ENCODE assay signal across 1 cellular context in the genomic region with DNA sequence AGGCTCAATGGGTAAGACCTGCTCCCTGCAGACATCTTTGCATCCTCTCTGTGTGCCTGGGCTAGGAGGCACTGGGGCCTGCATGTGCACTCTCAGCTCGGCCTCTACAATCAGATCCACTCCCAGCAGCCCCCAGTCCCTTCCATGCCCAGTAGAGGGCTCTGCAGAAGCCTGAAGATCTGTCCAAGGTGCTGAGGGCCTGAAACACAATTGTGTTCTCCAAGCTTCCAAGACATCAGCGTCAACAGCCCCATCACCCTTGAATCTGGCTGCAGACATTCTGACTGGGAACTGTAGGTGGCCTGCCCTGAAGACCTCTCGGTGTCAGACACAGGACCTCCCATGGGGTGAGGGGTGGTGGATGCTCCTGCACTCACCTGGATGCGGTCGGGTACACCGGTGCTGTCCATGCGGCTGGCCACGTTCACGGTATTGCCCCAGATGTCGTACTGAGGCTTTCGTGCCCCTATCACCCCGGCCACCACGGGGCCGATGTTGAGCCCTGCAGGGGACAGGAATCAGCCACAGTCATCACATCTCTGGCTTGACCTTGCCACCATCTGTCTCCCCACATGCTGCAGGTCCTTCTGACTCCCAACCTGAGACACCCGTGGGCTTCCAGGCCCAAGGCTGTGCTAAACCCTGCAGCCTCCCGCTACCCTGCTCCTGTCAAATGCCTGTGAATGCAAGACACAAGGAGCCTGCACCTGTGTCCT.
TF ChIP-seq lines count a peak whose summit lies in the region.

No MANE protein-coding gene starts in this region.

TF ChIP-seq in A549, 52 proteins besides CTCF, POLR2A, EP300 and RAD21 (continued from another document):
- TF ChIP-seq HEYL (CRISPR knock-in tag; IDR thresholded peaks at IDR 0.05) = no peak
- TF ChIP-seq NPAS2 (CRISPR knock-in tag; IDR thresholded peaks at IDR 0.05; ENCODE audit: borderline replicate concordance) = no peak
- TF ChIP-seq EHMT2 (IDR thresholded peaks at IDR 0.05; ENCODE audit: low read depth) = peak; percentile 91
- no peak for TF ChIP-seq CHD2 (IDR thresholded peaks at IDR 0.05; ENCODE audit: low read length, partially characterized antibody)
- no peak for TF ChIP-seq HOXA7 (CRISPR knock-in tag; IDR thresholded peaks at IDR 0.05)
- TF ChIP-seq JUN (IDR thresholded peaks at IDR 0.05) = no peak
- 0 out of 2 replicates have a peak, but pooled peaks have one; percentile 82 for TF ChIP-seq MAZ (IDR thresholded peaks at IDR 0.05; ENCODE audit: borderline replicate concordance, low read depth, low read length)
- TF ChIP-seq FOXS1 (CRISPR knock-in tag; IDR thresholded peaks at IDR 0.05) = peak; percentile 66; the same call in 1 of the 2 replicates
- no peak for TF ChIP-seq RARB (CRISPR knock-in tag; IDR thresholded peaks at IDR 0.05)
- no peak for TF ChIP-seq ZC3H11A (IDR thresholded peaks at IDR 0.05)
- no peak for TF ChIP-seq CBX8 (IDR thresholded peaks at IDR 0.05)
- peak; percentile 76; the same call in 1 of the 2 replicates for TF ChIP-seq ZSCAN20 (CRISPR knock-in tag; IDR thresholded peaks at IDR 0.05)
- no peak for TF ChIP-seq RFX5 (IDR thresholded peaks at IDR 0.05)
- TF ChIP-seq SMC3 (IDR thresholded peaks at IDR 0.05) = peak; percentile 53; the same call in 2 of the 3 replicates
- no peak for TF ChIP-seq NFE2L2 (conservative IDR thresholded peaks at IDR 0.05; ENCODE audit: low read length)
- peak; percentile 62; the same call in 1 of the 2 replicates for TF ChIP-seq HOXB5 (CRISPR knock-in tag; IDR thresholded peaks at IDR 0.05)
- no peak for TF ChIP-seq PHF8 (IDR thresholded peaks at IDR 0.05; ENCODE audit: borderline replicate concordance, low read depth)
- TF ChIP-seq POLR2AphosphoS2 (conservative IDR thresholded peaks at IDR 0.05; ENCODE audit: low read length) = no peak
- TF ChIP-seq, protein P1, sequence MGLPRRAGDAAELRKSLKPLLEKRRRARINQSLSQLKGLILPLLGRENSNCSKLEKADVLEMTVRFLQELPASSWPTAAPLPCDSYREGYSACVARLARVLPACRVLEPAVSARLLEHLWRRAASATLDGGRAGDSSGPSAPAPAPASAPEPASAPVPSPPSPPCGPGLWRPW (IDR thresholded peaks at IDR 0.05) = no peak
- no peak for TF ChIP-seq ESRRA (IDR thresholded peaks at IDR 0.05; ENCODE audit: borderline replicate concordance, low read length)
- TF ChIP-seq KDM5A (IDR thresholded peaks at IDR 0.05) = no peak
- no peak for TF ChIP-seq TP53 (CRISPR knock-in tag; IDR thresholded peaks at IDR 0.05)
- TF ChIP-seq GATA3 (IDR thresholded peaks at IDR 0.05; ENCODE audit: borderline replicate concordance) = no peak
- no peak for TF ChIP-seq HOXB13 (CRISPR knock-in tag; IDR thresholded peaks at IDR 0.05; ENCODE audit: low read depth)
- peak; percentile 73 for TF ChIP-seq ATOH8 (CRISPR knock-in tag; IDR thresholded peaks at IDR 0.05; ENCODE audit: low read depth)
